Comparison of ENCODE assay signal across 8 cellular contexts in the genomic region with DNA sequence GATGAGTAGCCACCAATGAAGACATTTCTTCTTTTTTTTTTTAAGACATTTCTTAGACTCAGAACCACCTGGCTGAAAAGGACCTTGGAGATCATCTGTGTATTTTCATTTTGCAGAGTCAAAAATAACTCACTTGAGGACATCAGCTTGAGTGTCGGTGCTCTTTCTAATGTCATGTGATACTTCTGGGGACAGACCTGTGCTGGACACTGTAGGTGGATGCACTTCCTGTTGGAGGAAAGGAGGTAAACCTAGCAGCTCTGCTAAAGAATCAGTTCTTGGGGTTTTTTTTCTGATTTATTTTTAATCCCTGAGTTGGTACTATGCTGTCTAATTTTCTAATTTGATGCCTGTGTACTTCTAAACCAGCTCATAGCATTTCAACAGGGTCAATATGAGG.
"Had no signal": no experiment of that assay in that cellular context is flagged by ENCODE, and none has a peak within 500 bp of the region (broad histone marks: within the 10 kb centered on the region; RNA-seq: fewer than 3 reads in every experiment).

No MANE protein-coding gene starts in this region.

- H3K9ac ChIP-seq: GM23248 had no signal

- H3K36me3 ChIP-seq: HAP-1 had no signal

- H3K9me3 Mint-ChIP-seq: HFFc6 had no signal

- H3K4me3 Mint-ChIP-seq: HFFc6 had no signal

- H2AFZ ChIP-seq: GM23248 had no signal

- H3K9me3 ChIP-seq: HAP-1 had no signal

- ATAC-seq: HCT116, K562 had no signal

- H3K27ac ChIP-seq: GM23248 had no signal

- DNase-seq: GM23248, GOT3, H7, HFFc6, IMR-90 had no signal

- H3K4me3 ChIP-seq: GM23248, HAP-1, K562 had no signal

- H3K27ac Mint-ChIP-seq: HFFc6 had no signal

- H3K4me1 ChIP-seq: HAP-1 had no signal
